1 cellular context compared by ENCODE assay signal in the genomic region with DNA sequence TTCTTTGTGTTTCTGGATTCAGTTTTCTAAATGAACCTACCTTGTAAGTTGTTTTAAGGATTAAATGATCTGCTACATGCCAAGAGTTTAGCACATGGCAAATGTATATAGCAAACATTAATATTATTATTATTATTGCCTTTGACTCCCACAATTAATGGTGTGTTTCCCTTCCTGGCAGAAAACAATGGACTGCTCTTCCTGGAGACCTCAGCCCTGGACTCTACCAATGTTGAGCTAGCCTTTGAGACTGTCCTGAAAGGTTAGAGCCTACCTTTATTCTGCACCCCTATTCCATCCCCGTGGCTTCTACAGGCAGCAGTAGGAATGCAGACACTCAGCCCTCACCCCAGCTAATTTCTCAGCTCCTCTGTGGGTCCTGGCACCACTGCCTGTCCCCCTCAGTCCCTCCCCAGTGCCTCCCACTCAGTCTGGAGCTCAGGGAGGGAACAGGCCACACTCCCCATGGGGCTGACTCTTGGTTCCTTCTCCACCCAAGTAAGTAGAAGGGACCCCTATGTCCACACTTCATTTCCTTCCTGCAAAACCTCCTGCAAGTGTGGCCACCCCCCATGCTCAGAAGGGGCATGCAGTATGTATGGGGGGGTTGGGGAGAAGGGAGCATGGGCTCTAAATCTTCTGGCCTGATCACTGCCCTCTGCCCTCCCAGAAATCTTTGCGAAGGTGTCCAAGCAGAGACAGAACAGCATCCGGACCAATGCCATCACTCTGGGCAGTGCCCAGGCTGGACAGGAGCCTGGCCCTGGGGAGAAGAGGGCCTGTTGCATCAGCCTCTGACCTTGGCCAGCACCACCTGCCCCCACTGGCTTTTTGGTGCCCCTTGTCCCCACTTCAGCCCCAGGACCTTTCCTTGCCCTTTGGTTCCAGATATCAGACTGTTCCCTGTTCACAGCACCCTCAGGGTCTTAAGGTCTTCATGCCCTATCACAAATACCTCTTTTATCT.
TF ChIP-seq lines count a peak whose summit lies in the region.

No MANE protein-coding gene starts in this region.

TF ChIP-seq in WTC11, 78 proteins besides CTCF, POLR2A, EP300 and RAD21:
- TF ChIP-seq TEAD1 (CRISPR knock-in tag; IDR thresholded peaks at IDR 0.05) (no peak), NR1H2 (CRISPR knock-in tag; IDR thresholded peaks at IDR 0.05) (no peak), GABPB1 (CRISPR knock-in tag; IDR thresholded peaks at IDR 0.05) (0 out of 2 replicates have a peak, but pooled peaks have one; percentile 54)
